8 cellular contexts compared by ENCODE assay signal in genomic region chr12:116697305-116698130, GRCh38. TPM values are rescaled to one million over a fixed set of nuclear protein-coding genes. Genes with fewer than 3 reads are reported as not detected.
DNase-seq lines count a peak whose midpoint lies in the region; ATAC-seq and TF ChIP-seq lines count a peak whose summit lies in the region.

No MANE protein-coding gene starts in this region.

- H3K9me3 Mint-ChIP-seq in activated CD4-positive, alpha-beta T cell treated with anti-CD3 and anti-CD28 coated beads, Interleukin-2, amount 10 ng/mL, durations not matched to agents 24 days and 14 days, result no peaks in the 10 kb centered on the region
- no peaks in the 10 kb centered on the region for H3K9me3 Mint-ChIP-seq in chondrocyte (ENCODE audit: low read depth)

- peak; percentile 60 for TF ChIP-seq CTCF in chondrocyte (IDR thresholded peaks at IDR 0.05)

- H3K27ac Mint-ChIP-seq in activated CD4-positive, alpha-beta T cell treated with anti-CD3 and anti-CD28 coated beads, Interleukin-2, amount 10 ng/mL, durations not matched to agents 24 days and 14 days, result no peak overlapping the region
- no peak overlapping the region for H3K27ac Mint-ChIP-seq in chondrocyte (ENCODE audit: unreplicated experiment)

- intact Hi-C loops in activated CD4-positive, alpha-beta T cell treated with anti-CD3 and anti-CD28 coated beads, Interleukin-2, amount 10 ng/mL, durations not matched to agents 24 days and 14 days (cut with micrococcal nuclease), result no loop called here

- DNase-seq in activated CD4-positive, alpha-beta T cell treated with anti-CD3 and anti-CD28 coated beads, Interleukin-2, amount 10 ng/mL, durations not matched to agents 24 days and 14 days, result peak; percentile 64
- no peak for DNase-seq in activated CD4-positive, alpha-beta T cell treated with anti-CD3 and anti-CD28 coated beads, Interleukin-2, amount 50 U/mL, for 48 hours
- peak; percentile 96 for DNase-seq in NCI-H510A (lab: John Stamatoyannopoulos, UW)
- no peak for DNase-seq in chondrocyte (ENCODE audit: low spot score)
- DNase-seq in retina, result peak; percentile 61
- no peak for DNase-seq in AG08396 (ENCODE audit: low spot score)

- ATAC-seq in GM21576 (IDR thresholded peaks at IDR 0.05; ENCODE audit: unreplicated experiment), result no peak
- no peak for ATAC-seq in GM19328 (IDR thresholded peaks at IDR 0.05; ENCODE audit: unreplicated experiment)

- H3K4me1 Mint-ChIP-seq in activated CD4-positive, alpha-beta T cell treated with anti-CD3 and anti-CD28 coated beads, Interleukin-2, amount 10 ng/mL, durations not matched to agents 24 days and 14 days, result peaks cover 12% of the 10 kb centered on the region
- H3K4me1 Mint-ChIP-seq in chondrocyte (ENCODE audit: low read depth), result peaks cover 9% of the 10 kb centered on the region

- H3K4me3 Mint-ChIP-seq in activated CD4-positive, alpha-beta T cell treated with anti-CD3 and anti-CD28 coated beads, Interleukin-2, amount 10 ng/mL, durations not matched to agents 24 days and 14 days, result no peak overlapping the region
- no peak overlapping the region for H3K4me3 Mint-ChIP-seq in chondrocyte (ENCODE audit: unreplicated experiment)

- H3K27me3 Mint-ChIP-seq in activated CD4-positive, alpha-beta T cell treated with anti-CD3 and anti-CD28 coated beads, Interleukin-2, amount 10 ng/mL, durations not matched to agents 24 days and 14 days, result peaks cover 39% of the 10 kb centered on the region
- H3K27me3 Mint-ChIP-seq in chondrocyte (ENCODE audit: low read depth), result peaks cover 19% of the 10 kb centered on the region

- H3K36me3 Mint-ChIP-seq in activated CD4-positive, alpha-beta T cell treated with anti-CD3 and anti-CD28 coated beads, Interleukin-2, amount 10 ng/mL, durations not matched to agents 24 days and 14 days (ENCODE audit: low read depth), result no peaks in the 10 kb centered on the region
- H3K36me3 Mint-ChIP-seq in chondrocyte (ENCODE audit: low read depth), result peaks cover 2% of the 10 kb centered on the region

RNA-seq across cellular contexts. Expression of gene SPRING1, which starts 40.4 kb away (rescaled TPM):
- 28.6 and 29.2 TPM in 2 replicates for total RNA-seq in activated CD4-positive, alpha-beta T cell treated with anti-CD3 and anti-CD28 coated beads, Interleukin-2, amount 10 ng/mL, durations not matched to agents 24 days and 14 days
- 31.4 to 37.3 TPM (median 35.5 TPM) in 3 replicates for total RNA-seq in chondrocyte

RNA-seq across cellular contexts. Expression of gene RNFT2, which starts 40.6 kb away (rescaled TPM):
- total RNA-seq in activated CD4-positive, alpha-beta T cell treated with anti-CD3 and anti-CD28 coated beads, Interleukin-2, amount 10 ng/mL, durations not matched to agents 24 days and 14 days, result 10.1 and 11.6 TPM in 2 replicates
- total RNA-seq in chondrocyte, result 5.1 to 9.8 TPM (median 6.6 TPM) in 3 replicates

Comparison
In these comparisons a context has a peak if more than half of its experiments do, and no peak if none do; other contexts are left out.
1. DNase-seq: peak in activated CD4-positive, alpha-beta T cell treated with anti-CD3 and anti-CD28 coated beads, Interleukin-2, amount 10 ng/mL, durations not matched to agents 24 days and 14 days (single experiment), NCI-H510A (single experiment) and retina (single experiment); none in activated CD4-positive, alpha-beta T cell treated with anti-CD3 and anti-CD28 coated beads, Interleukin-2, amount 50 U/mL, for 48 hours (0 of 2), chondrocyte (single experiment) and AG08396 (single experiment).